2 cellular contexts compared by ENCODE assay signal in genomic region chr1:111758373-111758772, GRCh38.
A peak's percentile ranks its signal among the peaks of the same experiment; 100 is the strongest.
TF ChIP-seq lines count a peak whose summit lies in the region.

No MANE protein-coding gene starts in this region.

TF ChIP-seq in HepG2, 621 proteins besides CTCF, POLR2A, EP300 and RAD21:
- TF ChIP-seq NFE2L1 (CRISPR knock-in tag; IDR thresholded peaks at IDR 0.05; ENCODE audit: borderline replicate concordance): no peak
- no peak for TF ChIP-seq ZSCAN30 (CRISPR knock-in tag; IDR thresholded peaks at IDR 0.05)
- peak; percentile 17; the same call in 1 of the 2 replicates for TF ChIP-seq SMC3 (IDR thresholded peaks at IDR 0.05; ENCODE audit: low read length)

TF ChIP-seq in H1, 55 proteins besides CTCF, POLR2A, EP300 and RAD21:
- TF ChIP-seq EGR1 (IDR thresholded peaks at IDR 0.05; ENCODE audit: borderline replicate concordance, low read depth, low read length): no peak
- TF ChIP-seq RXRA (IDR thresholded peaks at IDR 0.05; ENCODE audit: insufficient read depth, low read depth, low read length): no peak
- no peak for TF ChIP-seq SIN3A (conservative IDR thresholded peaks at IDR 0.05 in 1 of 2, IDR thresholded peaks at IDR 0.05 in 1 of 2; ENCODE audit: low read depth in 1 of 2, low read length in 2 of 2)
- no peak for TF ChIP-seq MAFK (IDR thresholded peaks at IDR 0.05; ENCODE audit: low read depth, low read length)
- no peak for TF ChIP-seq RFX5 (IDR thresholded peaks at IDR 0.05; ENCODE audit: borderline replicate concordance, low read depth, low read length)
- TF ChIP-seq TAF1 (IDR thresholded peaks at IDR 0.05; ENCODE audit: low read depth, low read length): no peak
- TF ChIP-seq BACH1 (IDR thresholded peaks at IDR 0.05; ENCODE audit: low read length): no peak
- TF ChIP-seq GABPA (IDR thresholded peaks at IDR 0.05; ENCODE audit: borderline replicate concordance, insufficient read depth, low read length): no peak
- TF ChIP-seq TCF12 (IDR thresholded peaks at IDR 0.05; ENCODE audit: low read depth, low read length): no peak
- no peak for TF ChIP-seq CBX8 (IDR thresholded peaks at IDR 0.05; ENCODE audit: borderline replicate concordance, low read depth, low read length)
